8 cellular contexts compared by ENCODE assay signal in the genomic region with DNA sequence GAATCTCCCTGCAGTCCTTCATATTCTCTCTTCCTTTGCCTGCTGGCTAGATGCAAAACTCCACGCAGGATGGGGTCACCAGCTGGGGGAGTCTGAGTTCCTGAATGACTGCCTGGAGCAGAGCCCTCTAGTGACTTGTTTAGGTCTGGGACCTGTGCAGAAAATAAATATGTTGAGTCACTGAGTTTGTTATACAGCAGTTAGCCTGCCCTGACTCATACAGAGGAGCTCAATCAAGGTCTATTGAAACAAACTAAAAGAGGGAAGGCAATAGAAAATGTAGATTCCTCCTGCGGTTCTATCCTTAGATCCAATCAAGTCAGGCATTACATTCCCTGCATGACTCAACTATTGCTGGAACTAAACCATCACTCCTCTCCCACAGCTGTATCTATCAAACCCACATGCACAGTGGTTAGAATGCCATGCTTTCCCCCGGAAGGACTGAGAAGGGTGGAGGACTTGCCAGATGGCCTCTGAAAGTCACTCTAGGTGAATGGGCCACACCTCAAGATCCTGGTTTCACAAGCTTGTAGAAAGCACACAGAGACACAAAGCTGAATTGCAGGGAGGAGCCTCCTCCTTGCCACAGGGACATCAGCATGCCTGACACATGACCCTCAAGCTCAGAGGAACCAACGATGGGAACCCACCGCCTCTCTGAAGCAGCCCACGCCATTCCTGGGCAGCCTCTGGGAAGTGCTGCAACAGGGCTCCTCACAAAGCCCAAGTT.
DNase-seq lines count a peak whose midpoint lies in the region; ATAC-seq and TF ChIP-seq lines count a peak whose summit lies in the region.

No MANE protein-coding gene starts in this region.

- intact Hi-C loops in activated naive CD4-positive, alpha-beta T cell treated with anti-CD3 and anti-CD28 coated beads for 36 hours (cut with micrococcal nuclease) = no loop called here
- intact Hi-C loops in prostate gland (cut with DNase I) = no loop called here

- H3K36me3 ChIP-seq in prostate gland = no peaks in the 10 kb centered on the region

- H3K27me3 Mint-ChIP-seq in activated naive CD4-positive, alpha-beta T cell treated with anti-CD3 and anti-CD28 coated beads for 36 hours (ENCODE audit: low read depth) = no peaks in the 10 kb centered on the region
- H3K27me3 Mint-ChIP-seq in type B pancreatic cell = no peaks in the 10 kb centered on the region

- H3K27ac ChIP-seq in epithelial cell of prostate = peak overlapping the region; percentile 96
- H3K27ac ChIP-seq in prostate gland = no peak overlapping the region

- H3K4me3 Mint-ChIP-seq in activated naive CD4-positive, alpha-beta T cell treated with anti-CD3 and anti-CD28 coated beads for 36 hours = no peak overlapping the region
- no peak overlapping the region for H3K4me3 Mint-ChIP-seq in type B pancreatic cell

- no peaks in the 10 kb centered on the region for H3K9me3 Mint-ChIP-seq in activated naive CD4-positive, alpha-beta T cell treated with anti-CD3 and anti-CD28 coated beads, Interleukin-2, amount 50 U/mL, for 72 hours
- H3K9me3 Mint-ChIP-seq in activated naive CD4-positive, alpha-beta T cell treated with anti-CD3 and anti-CD28 coated beads for 36 hours = no peaks in the 10 kb centered on the region
- H3K9me3 Mint-ChIP-seq in type B pancreatic cell = no peaks in the 10 kb centered on the region

- peak; percentile 35 for TF ChIP-seq CTCF in type B pancreatic cell (conservative IDR thresholded peaks at IDR 0.05)
- peak in 1 of 4 experiments; percentile 18 for TF ChIP-seq CTCF in prostate gland (IDR thresholded peaks at IDR 0.05)

- peak; percentile 48 to 77 for ATAC-seq in activated naive CD4-positive, alpha-beta T cell treated with anti-CD3 and anti-CD28 coated beads, Interleukin-2, amount 50 U/mL, for 72 hours

- H3K4me1 Mint-ChIP-seq in activated naive CD4-positive, alpha-beta T cell treated with anti-CD3 and anti-CD28 coated beads for 36 hours (ENCODE audit: low read depth) = peaks cover 2% of the 10 kb centered on the region
- H3K4me1 Mint-ChIP-seq in type B pancreatic cell (ENCODE audit: unreplicated experiment) = peaks cover 22% of the 10 kb centered on the region

- CTCF ChIA-PET in activated naive CD4-positive, alpha-beta T cell treated with anti-CD3 and anti-CD28 coated beads for 36 hours (lab: Charles Lee) = interaction anchor here (0.6 to 1.4 kb wide), 4 partner anchors 9 to 69 kb away, joined by 3 to 5 read pairs (median 4); no protein-coding TSS in a partner anchor

- no peaks in the 10 kb centered on the region for H3K4me1 ChIP-seq in prostate gland (replicated peaks)

- no peaks in the 10 kb centered on the region for H3K9me3 ChIP-seq in prostate gland

- no peak for TF ChIP-seq POLR2A in prostate gland (IDR thresholded peaks at IDR 0.05)

- no peak for DNase-seq in activated naive CD4-positive, alpha-beta T cell treated with anti-CD3 and anti-CD28 coated beads, Interleukin-2, amount 50 U/mL, for 72 hours (ENCODE audit: low spot score in 2 of 2)
- no peak for DNase-seq in activated naive CD4-positive, alpha-beta T cell treated with anti-CD3 and anti-CD28 coated beads for 36 hours
- DNase-seq in OCI-M1 (lab: John Stamatoyannopoulos, UW) (peak; percentile 25), epithelial cell of prostate (ENCODE audit: low read depth, low spot score) (peak; percentile 92), type B pancreatic cell (ENCODE audit: extremely low spot score, unreplicated experiment) (no peak), putamen (ENCODE audit: low spot score) (no peak), NOMO-1 treated with DMSO at 0.1 percent for 48 hours (lab: John Stamatoyannopoulos, UW; ENCODE audit: unreplicated experiment) (no peak), prostate gland (ENCODE audit: low spot score) (no peak)

- no peaks in the 10 kb centered on the region for H3K27me3 ChIP-seq in prostate gland (replicated peaks; ENCODE audit: insufficient read depth)

- H3K4me3 ChIP-seq in prostate gland = no peak overlapping the region

- 82% methylated on average over 6 of the region's 6 CpGs for WGBS in prostate gland

- H3K27ac Mint-ChIP-seq in activated naive CD4-positive, alpha-beta T cell treated with anti-CD3 and anti-CD28 coated beads, Interleukin-2, amount 50 U/mL, for 72 hours = no peak overlapping the region
- no peak overlapping the region for H3K27ac Mint-ChIP-seq in activated naive CD4-positive, alpha-beta T cell treated with anti-CD3 and anti-CD28 coated beads for 36 hours
- peak overlapping the region; percentile 90 for H3K27ac Mint-ChIP-seq in type B pancreatic cell

- no peaks in the 10 kb centered on the region for H3K36me3 Mint-ChIP-seq in activated naive CD4-positive, alpha-beta T cell treated with anti-CD3 and anti-CD28 coated beads, Interleukin-2, amount 50 U/mL, for 72 hours
- H3K36me3 Mint-ChIP-seq in activated naive CD4-positive, alpha-beta T cell treated with anti-CD3 and anti-CD28 coated beads for 36 hours (ENCODE audit: low read depth) = no peaks in the 10 kb centered on the region
- H3K36me3 Mint-ChIP-seq in type B pancreatic cell = peaks cover 9% of the 10 kb centered on the region

Comparison
In these comparisons a context has a peak if more than half of its experiments do, and no peak if none do; other contexts are left out.
1. DNase-seq: peak in OCI-M1 (single experiment) and epithelial cell of prostate (single experiment); none in activated naive CD4-positive, alpha-beta T cell treated with anti-CD3 and anti-CD28 coated beads, Interleukin-2, amount 50 U/mL, for 72 hours (0 of 2), activated naive CD4-positive, alpha-beta T cell treated with anti-CD3 and anti-CD28 coated beads for 36 hours (single experiment), type B pancreatic cell (single experiment), putamen (single experiment), NOMO-1 treated with DMSO at 0.1 percent for 48 hours (single experiment) and prostate gland (single experiment).